In the genomic region with DNA sequence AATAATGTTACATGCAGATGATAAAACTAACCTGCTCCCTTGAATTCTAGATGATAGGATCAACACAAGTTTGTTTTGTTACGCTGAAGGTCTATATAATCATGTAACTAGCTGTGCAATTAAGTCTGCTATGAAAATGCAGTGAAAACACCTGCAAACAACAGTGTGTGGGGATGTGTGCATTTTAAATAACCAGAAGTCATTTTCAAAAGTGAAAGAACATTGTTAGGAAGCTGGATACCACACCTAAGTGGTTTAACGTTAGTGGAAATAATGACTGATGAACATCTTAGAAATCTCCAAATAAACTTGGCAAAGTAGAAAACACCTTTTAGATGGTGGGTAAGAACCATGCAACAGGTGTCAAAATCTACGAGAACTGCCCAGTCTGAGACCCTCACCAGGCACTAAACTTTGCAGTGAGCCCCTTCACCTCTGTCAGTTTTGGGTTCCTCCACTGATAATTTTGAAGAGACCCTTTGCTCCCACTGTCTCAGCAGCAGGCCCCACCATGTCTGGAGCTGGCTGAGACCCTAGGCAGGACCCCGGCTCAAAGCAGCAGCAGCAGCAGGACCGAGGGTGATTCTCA, we compare ENCODE assay signal across 22 cellular contexts. TPM values are rescaled to one million over a fixed set of nuclear protein-coding genes. Genes with fewer than 3 reads are reported as not detected.
A peak's percentile ranks its signal among the peaks of the same experiment; 100 is the strongest.
DNase-seq lines count a peak whose midpoint lies in the region; ATAC-seq and TF ChIP-seq lines count a peak whose summit lies in the region.
"Had no signal": no experiment of that assay in that cellular context is flagged by ENCODE, and none has a peak within 500 bp of the region (broad histone marks: within the 10 kb centered on the region; RNA-seq: fewer than 3 reads in every experiment).

No MANE protein-coding gene starts in this region.

- intact Hi-C loops in CD4-positive, alpha-beta memory T cell (cut with micrococcal nuclease): loop anchor here (2.0 kb wide), 1 partner anchor 37 kb away; a partner anchor contains a TSS
- intact Hi-C loops in activated T-helper 1 cell treated with anti-CD3 and anti-CD28 coated beads, Interleukin-12 subunit alpha, Interleukin-12 subunit beta, Interleukin-2, Interleukin-4 antibody, amounts not matched to agents 30 ng/mL and 10 ng/mL and 1 ng/mL, durations not matched to agents 14 hours and 24 hours and 36 hours (cut with micrococcal nuclease): loop anchor here (2.0 to 10.0 kb wide), 3 partner anchors 19 to 285 kb away; a partner anchor contains a TSS
- intact Hi-C loops in left cardiac atrium (cut with DNase I): no loop called here

- no peak overlapping the region for H3K27ac ChIP-seq in CD4-positive, alpha-beta memory T cell (ENCODE audit: low read depth, low read length)
- H3K27ac ChIP-seq in WERI-Rb-1: no peak overlapping the region
- H3K27ac ChIP-seq: SK-N-MC had no signal

- H3K4me3 Mint-ChIP-seq in activated CD8-positive, alpha-beta memory T cell treated with anti-CD3 and anti-CD28 coated beads, Interleukin-2, amount 10 ng/mL, durations not matched to agents 7 days and 5 days: peak overlapping the region; percentile 7
- peak overlapping the region in 5 of 8 donors; percentile 1 to 68 (median 40) for H3K4me3 Mint-ChIP-seq in CD4-positive, alpha-beta memory T cell
- H3K4me3 Mint-ChIP-seq in activated T-helper 1 cell treated with anti-CD3 and anti-CD28 coated beads, Interleukin-12 subunit alpha, Interleukin-12 subunit beta, Interleukin-2, Interleukin-4 antibody, amounts not matched to agents 30 ng/mL and 10 ng/mL and 1 ng/mL, durations not matched to agents 14 hours and 24 hours and 36 hours: no peak overlapping the region

- no peak for TF ChIP-seq CTCF in WERI-Rb-1 (IDR thresholded peaks at IDR 0.05; ENCODE audit: low read depth, low read length)

- H3K4me3 ChIP-seq in CD4-positive, alpha-beta memory T cell (ENCODE audit: low read length in 2 of 2): no peak overlapping the region
- no peak overlapping the region for H3K4me3 ChIP-seq in Jurkat, Clone E6-1 (ENCODE audit: low read length)
- no peak overlapping the region for H3K4me3 ChIP-seq in WERI-Rb-1 (ENCODE audit: low read depth, low read length)
- H3K4me3 ChIP-seq: MG63, SK-N-MC had no signal

- no peak for DNase-seq in activated CD8-positive, alpha-beta memory T cell treated with anti-CD3 and anti-CD28 coated beads, Interleukin-2, amount 10 ng/mL, durations not matched to agents 7 days and 5 days
- DNase-seq in activated CD8-positive, alpha-beta memory T cell treated with anti-CD3 and anti-CD28 coated beads for 24 hours: no peak
- no peak for DNase-seq in CD4-positive, alpha-beta memory T cell
- DNase-seq in Jurkat, Clone E6-1 (ENCODE audit: low read depth, low spot score): peak; percentile 32
- no peak for DNase-seq in activated T-helper 1 cell treated with anti-CD3 and anti-CD28 coated beads, Interleukin-12 subunit alpha, Interleukin-12 subunit beta, Interleukin-2, Interleukin-4 antibody, amounts not matched to agents 30 ng/mL and 10 ng/mL and 1 ng/mL, durations not matched to agents 14 hours and 24 hours and 36 hours (ENCODE audit: low spot score)
- no peak for DNase-seq in WERI-Rb-1
- DNase-seq in left cardiac atrium: no peak
- DNase-seq: C1 segment of cervical spinal cord, Calu3, DMS79 treated with DMSO at 0.1 percent for 48 hours, GF-D8, KBM-7, MG63, NCI-H1105 treated with DMSO at 0.1 percent for 48 hours, NCI-H146, NCI-H1930, NCI-H2107, NCI-H524, NCI-H774, SIG-M5 had no signal

- peaks cover 15% of the 10 kb centered on the region for H3K36me3 Mint-ChIP-seq in activated CD8-positive, alpha-beta memory T cell treated with anti-CD3 and anti-CD28 coated beads, Interleukin-2, amount 10 ng/mL, durations not matched to agents 7 days and 5 days
- H3K36me3 Mint-ChIP-seq in CD4-positive, alpha-beta memory T cell: no peaks in the 10 kb centered on the region
- H3K36me3 Mint-ChIP-seq in activated T-helper 1 cell treated with anti-CD3 and anti-CD28 coated beads, Interleukin-12 subunit alpha, Interleukin-12 subunit beta, Interleukin-2, Interleukin-4 antibody, amounts not matched to agents 30 ng/mL and 10 ng/mL and 1 ng/mL, durations not matched to agents 14 hours and 24 hours and 36 hours (ENCODE audit: low read depth): peaks cover 30% of the 10 kb centered on the region

- H3K27ac Mint-ChIP-seq in activated CD8-positive, alpha-beta memory T cell treated with anti-CD3 and anti-CD28 coated beads, Interleukin-2, amount 10 ng/mL, durations not matched to agents 7 days and 5 days: peak overlapping the region; percentile 79
- peak overlapping the region in 1 of 7 donors; percentile 50 for H3K27ac Mint-ChIP-seq in CD4-positive, alpha-beta memory T cell
- H3K27ac Mint-ChIP-seq in activated T-helper 1 cell treated with anti-CD3 and anti-CD28 coated beads, Interleukin-12 subunit alpha, Interleukin-12 subunit beta, Interleukin-2, Interleukin-4 antibody, amounts not matched to agents 30 ng/mL and 10 ng/mL and 1 ng/mL, durations not matched to agents 14 hours and 24 hours and 36 hours: peak overlapping the region; percentile 74

- no peaks in the 10 kb centered on the region for H3K27me3 ChIP-seq in CD4-positive, alpha-beta memory T cell (ENCODE audit: insufficient read depth, low read length)
- peaks cover 3% of the 10 kb centered on the region for H3K27me3 ChIP-seq in WERI-Rb-1 (ENCODE audit: insufficient read depth, low read depth, severe bottlenecking)
- H3K27me3 ChIP-seq: MG63 had no signal

- CTCF ChIA-PET in activated CD8-positive, alpha-beta memory T cell treated with anti-CD3 and anti-CD28 coated beads, Interleukin-2, amount 10 ng/mL, durations not matched to agents 7 days and 5 days (lab: Charles Lee): interaction anchor here (1.1 to 2.0 kb wide), 3 partner anchors 19 to 34 kb away, joined by 3 to 8 read pairs (median 4); no protein-coding TSS in a partner anchor
- CTCF ChIA-PET in CD4-positive, alpha-beta memory T cell (lab: Charles Lee; ENCODE audit: partially characterized antibody): interaction anchor here (2.1 kb wide), 1 partner anchor 32 kb away, joined by 14 read pairs; no protein-coding TSS in a partner anchor

- H3K4me1 Mint-ChIP-seq in activated CD8-positive, alpha-beta memory T cell treated with anti-CD3 and anti-CD28 coated beads, Interleukin-2, amount 10 ng/mL, durations not matched to agents 7 days and 5 days: peaks cover 41% of the 10 kb centered on the region
- peaks cover 27 to 56% (median 40%) of the 10 kb centered on the region in 4 donors for H3K4me1 Mint-ChIP-seq in CD4-positive, alpha-beta memory T cell
- H3K4me1 Mint-ChIP-seq in activated T-helper 1 cell treated with anti-CD3 and anti-CD28 coated beads, Interleukin-12 subunit alpha, Interleukin-12 subunit beta, Interleukin-2, Interleukin-4 antibody, amounts not matched to agents 30 ng/mL and 10 ng/mL and 1 ng/mL, durations not matched to agents 14 hours and 24 hours and 36 hours (ENCODE audit: low read depth): peaks cover 66% of the 10 kb centered on the region

- no peaks in the 10 kb centered on the region for H3K36me3 ChIP-seq in CD4-positive, alpha-beta memory T cell (ENCODE audit: insufficient read depth, low read length)
- H3K36me3 ChIP-seq in WERI-Rb-1: no peaks in the 10 kb centered on the region
- H3K36me3 ChIP-seq: MG63 had no signal

- H3K27me3 Mint-ChIP-seq in activated CD8-positive, alpha-beta memory T cell treated with anti-CD3 and anti-CD28 coated beads, Interleukin-2, amount 10 ng/mL, durations not matched to agents 7 days and 5 days: no peaks in the 10 kb centered on the region
- H3K27me3 Mint-ChIP-seq in CD4-positive, alpha-beta memory T cell: no peaks in the 10 kb centered on the region
- no peaks in the 10 kb centered on the region for H3K27me3 Mint-ChIP-seq in activated T-helper 1 cell treated with anti-CD3 and anti-CD28 coated beads, Interleukin-12 subunit alpha, Interleukin-12 subunit beta, Interleukin-2, Interleukin-4 antibody, amounts not matched to agents 30 ng/mL and 10 ng/mL and 1 ng/mL, durations not matched to agents 14 hours and 24 hours and 36 hours (ENCODE audit: insufficient read depth)

- H3K4me1 ChIP-seq in CD4-positive, alpha-beta memory T cell (ENCODE audit: insufficient read depth, low read length): peaks cover 43% of the 10 kb centered on the region

- H3K9me3 ChIP-seq in CD4-positive, alpha-beta memory T cell (ENCODE audit: control insufficient read depth in 1 of 2, low read length in 2 of 2): no peaks in the 10 kb centered on the region
- H3K9me3 ChIP-seq in WERI-Rb-1 (ENCODE audit: severe bottlenecking): no peaks in the 10 kb centered on the region
- H3K9me3 ChIP-seq: MG63 had no signal

- ATAC-seq in activated CD8-positive, alpha-beta memory T cell treated with anti-CD3 and anti-CD28 coated beads, Interleukin-2, amount 10 ng/mL, durations not matched to agents 7 days and 5 days: peak; percentile 62
- ATAC-seq in left cardiac atrium: no peak
- ATAC-seq: HCT116 had no signal

- no peaks in the 10 kb centered on the region for H3K9me3 Mint-ChIP-seq in activated CD8-positive, alpha-beta memory T cell treated with anti-CD3 and anti-CD28 coated beads, Interleukin-2, amount 10 ng/mL, durations not matched to agents 7 days and 5 days (ENCODE audit: low read depth)
- H3K9me3 Mint-ChIP-seq in CD4-positive, alpha-beta memory T cell: peaks cover 0 to 5% (median 0%) of the 10 kb centered on the region in 8 donors
- no peaks in the 10 kb centered on the region for H3K9me3 Mint-ChIP-seq in activated T-helper 1 cell treated with anti-CD3 and anti-CD28 coated beads, Interleukin-12 subunit alpha, Interleukin-12 subunit beta, Interleukin-2, Interleukin-4 antibody, amounts not matched to agents 30 ng/mL and 10 ng/mL and 1 ng/mL, durations not matched to agents 14 hours and 24 hours and 36 hours

- POLR2A ChIA-PET in CD4-positive, alpha-beta memory T cell (lab: Charles Lee; ENCODE audit: partially characterized antibody): interaction anchor here (3.0 kb wide), 2 partner anchors 22 to 35 kb away, joined by 20 to 22 read pairs; no protein-coding TSS in a partner anchor

RNA-seq across cellular contexts. Expression of a gene that starts 36.6 kb away (rescaled TPM):
- 1 to 10 TPM; 4.6 to 5.9 TPM for total RNA-seq in activated CD8-positive, alpha-beta memory T cell treated with anti-CD3 and anti-CD28 coated beads, Interleukin-2, amount 10 ng/mL, durations not matched to agents 7 days and 5 days
- total RNA-seq in CD4-positive, alpha-beta memory T cell: 10 to 100 TPM; 11.4 to 11.8 TPM
- 10 to 100 TPM in 1 of 2 donors, 1 to 10 TPM in 1; 8.9 to 16.2 TPM for polyA plus RNA-seq in CD4-positive, alpha-beta memory T cell
- 5.1 TPM for polyA plus RNA-seq in Jurkat, Clone E6-1 (2012; ENCODE audit: insufficient read depth, insufficient read length)
- 5.2 and 6.2 TPM in 2 replicates for total RNA-seq in activated T-helper 1 cell treated with anti-CD3 and anti-CD28 coated beads, Interleukin-12 subunit alpha, Interleukin-12 subunit beta, Interleukin-2, Interleukin-4 antibody, amounts not matched to agents 30 ng/mL and 10 ng/mL and 1 ng/mL, durations not matched to agents 14 hours and 24 hours and 36 hours
- total RNA-seq in left cardiac atrium: 10 to 100 TPM; 11.8 to 29.0 TPM

Comparison
In these comparisons a context has a peak if more than half of its experiments do, and no peak if none do; other contexts are left out.
1. intact Hi-C loops: an anchor here in CD4-positive, alpha-beta memory T cell (2.0 kb wide) and activated T-helper 1 cell treated with anti-CD3 and anti-CD28 coated beads, Interleukin-12 subunit alpha, Interleukin-12 subunit beta, Interleukin-2, Interleukin-4 antibody, amounts not matched to agents 30 ng/mL and 10 ng/mL and 1 ng/mL, durations not matched to agents 14 hours and 24 hours and 36 hours (2.0 to 10.0 kb wide); none called in left cardiac atrium.